In genomic region chr18:24475926-24476589, GRCh38 we compare ENCODE assay signal across 29 cellular contexts. TPM values are rescaled to one million over a fixed set of nuclear protein-coding genes. Genes with fewer than 3 reads are reported as not detected.
"Had no signal": no experiment of that assay in that cellular context is flagged by ENCODE, and none has a peak within 500 bp of the region (broad histone marks: within the 10 kb centered on the region; RNA-seq: fewer than 3 reads in every experiment).

No MANE protein-coding gene starts in this region.

- H3K4me3 Mint-ChIP-seq: activated CD8-positive, alpha-beta memory T cell treated with anti-CD3 and anti-CD28 coated beads, Interleukin-2, amount 10 ng/mL, durations not matched to agents 7 days and 5 days; activated CD8-positive, alpha-beta T cell treated with anti-CD3 and anti-CD28 coated beads, Interleukin-2, amount 10 ng/mL, durations not matched to agents 7 days and 5 days; dendritic cell treated with granulocyte-macrophage colony-stimulating factor and Interleukin-4, amounts not matched to agents 40 ng/mL and 50 ng/mL, for 4 days; endodermal cell; nephron progenitor cell; stimulated activated memory B cell treated with anti-CD40 and anti-IgM and Interleukin-4, amounts not matched to agents 10 μg/mL and 1 μg/mL and 100 μg/mL, for 72 hours; stimulated activated naive CD8-positive, alpha-beta T cell treated with anti-CD3 and anti-CD28 coated beads, Interleukin-15, amount 100 ng/mL, for 72 hours; type B pancreatic cell; WTC11 had no signal

- H3K4me1 Mint-ChIP-seq: activated CD8-positive, alpha-beta memory T cell treated with anti-CD3 and anti-CD28 coated beads, Interleukin-2, amount 10 ng/mL, durations not matched to agents 7 days and 5 days; endodermal cell; stimulated activated memory B cell treated with anti-CD40 and anti-IgM and Interleukin-4, amounts not matched to agents 10 μg/mL and 1 μg/mL and 100 μg/mL, for 72 hours; stimulated activated naive CD8-positive, alpha-beta T cell treated with anti-CD3 and anti-CD28 coated beads, Interleukin-15, amount 100 ng/mL, for 72 hours had no signal

- H3K36me3 ChIP-seq: ovary, uterus had no signal

- H3K27ac ChIP-seq: ovary, skin epidermis, uterus had no signal

- H3K27me3 ChIP-seq: ovary, uterus had no signal

- H3K4me3 ChIP-seq: ovary, skin epidermis, uterus had no signal

- H3K27me3 Mint-ChIP-seq: dendritic cell treated with granulocyte-macrophage colony-stimulating factor and Interleukin-4, amounts not matched to agents 40 ng/mL and 50 ng/mL, for 4 days; type B pancreatic cell had no signal

- H3K4me1 ChIP-seq: uterus had no signal

- ATAC-seq: activated CD8-positive, alpha-beta memory T cell treated with anti-CD3 and anti-CD28 coated beads, Interleukin-2, amount 10 ng/mL, durations not matched to agents 7 days and 5 days; activated CD8-positive, alpha-beta T cell treated with anti-CD3 and anti-CD28 coated beads, Interleukin-2, amount 10 ng/mL, durations not matched to agents 7 days and 5 days; esophagus mucosa; left cardiac atrium; sciatic nerve; stimulated activated memory B cell treated with anti-CD40 and anti-IgM and Interleukin-4, amounts not matched to agents 10 μg/mL and 1 μg/mL and 100 μg/mL, for 72 hours; stimulated activated naive CD8-positive, alpha-beta T cell treated with anti-CD3 and anti-CD28 coated beads, Interleukin-15, amount 100 ng/mL, for 72 hours; WTC11 had no signal

- H3K9me3 Mint-ChIP-seq: stimulated activated naive CD8-positive, alpha-beta T cell treated with anti-CD3 and anti-CD28 coated beads, Interleukin-15, amount 100 ng/mL, for 72 hours; type B pancreatic cell had no signal

- H3K27ac Mint-ChIP-seq: activated CD8-positive, alpha-beta memory T cell treated with anti-CD3 and anti-CD28 coated beads, Interleukin-2, amount 10 ng/mL, durations not matched to agents 7 days and 5 days; activated CD8-positive, alpha-beta T cell treated with anti-CD3 and anti-CD28 coated beads, Interleukin-2, amount 10 ng/mL, durations not matched to agents 7 days and 5 days; dendritic cell treated with granulocyte-macrophage colony-stimulating factor and Interleukin-4, amounts not matched to agents 40 ng/mL and 50 ng/mL, for 4 days; endodermal cell; nephron progenitor cell; progenitor cell of endocrine pancreas; stimulated activated memory B cell treated with anti-CD40 and anti-IgM and Interleukin-4, amounts not matched to agents 10 μg/mL and 1 μg/mL and 100 μg/mL, for 72 hours; stimulated activated naive CD8-positive, alpha-beta T cell treated with anti-CD3 and anti-CD28 coated beads, Interleukin-15, amount 100 ng/mL, for 72 hours; type B pancreatic cell; WTC11 had no signal

- DNase-seq: activated CD4-positive, alpha-beta T cell treated with anti-CD3 and anti-CD28 coated beads for 1 hour; activated CD8-positive, alpha-beta memory T cell treated with anti-CD3 and anti-CD28 coated beads, Interleukin-2, amount 10 ng/mL, durations not matched to agents 7 days and 5 days; activated CD8-positive, alpha-beta T cell treated with anti-CD3 and anti-CD28 coated beads, Interleukin-2, amount 10 ng/mL, durations not matched to agents 7 days and 5 days; activated gamma-delta T cell treated with Interleukin-2 at 50 U/mL for 16 hours; activated naive CD4-positive, alpha-beta T cell treated with anti-CD3 and anti-CD28 coated beads, Interleukin-2, amount 50 U/mL, for 16 hours; amniotic stem cell; caudate nucleus; endodermal cell; foreskin fibroblast; hippocampal formation; left cardiac atrium; mammary epithelial cell; nephron progenitor cell; ovary; stimulated activated CD4-positive, alpha-beta T cell treated with anti-CD3 and anti-CD28 coated beads, Interleukin-1b, Interleukin-23, amount 100 ng/mL, for 48 hours; stimulated activated CD4-positive, alpha-beta T cell treated with anti-CD3 and anti-CD28 coated beads, Interleukin-4, amount 100 ng/mL, for 4 hours; stimulated activated CD8-positive, alpha-beta memory T cell treated with anti-CD3 and anti-CD28 coated beads, Interleukin-4, amount 100 ng/mL, for 48 hours; stimulated activated naive CD8-positive, alpha-beta T cell treated with anti-CD3 and anti-CD28 coated beads, Interleukin-15, amount 100 ng/mL, for 72 hours; substantia nigra; uterus had no signal

- H3K36me3 Mint-ChIP-seq: stimulated activated memory B cell treated with anti-CD40 and anti-IgM and Interleukin-4, amounts not matched to agents 10 μg/mL and 1 μg/mL and 100 μg/mL, for 72 hours; type B pancreatic cell had no signal

- H3K9me3 ChIP-seq: ovary, uterus had no signal

RNA-seq across cellular contexts. Expression of gene HRH4, which starts 15.6 kb away (rescaled TPM):
- total RNA-seq: activated CD8-positive, alpha-beta memory T cell treated with anti-CD3 and anti-CD28 coated beads, Interleukin-2, amount 10 ng/mL, durations not matched to agents 7 days and 5 days; activated CD8-positive, alpha-beta T cell treated with anti-CD3 and anti-CD28 coated beads, Interleukin-2, amount 10 ng/mL, durations not matched to agents 7 days and 5 days; left cardiac atrium; mucosa of gallbladder; ovary; progenitor cell of endocrine pancreas; WTC11 had no signal
- polyA plus RNA-seq: mammary epithelial cell had no signal
